9 cellular contexts compared by ENCODE assay signal in genomic region chr17:31561469-31562412, GRCh38.
A peak's percentile ranks its signal among the peaks of the same experiment; 100 is the strongest.
DNase-seq lines count a peak whose midpoint lies in the region; ATAC-seq, FAIRE-seq and TF ChIP-seq lines count a peak whose summit lies in the region.
"Had no signal": no experiment of that assay in that cellular context is flagged by ENCODE, and none has a peak within 500 bp of the region (broad histone marks: within the 10 kb centered on the region; RNA-seq: fewer than 3 reads in every experiment).

No MANE protein-coding gene starts in this region.

- intact Hi-C loops in endothelial cell of umbilical vein (cut with micrococcal nuclease): loop anchor here (1.0 kb wide), 3 partner anchors 20 to 340 kb away; partner anchors contain the start of gene UTP6

- TF ChIP-seq POLR2A in endothelial cell of umbilical vein (IDR thresholded peaks at IDR 0.05; ENCODE audit: low read depth, low read length): peak; percentile 50

- CTCF ChIA-PET in endothelial cell of umbilical vein (lab: Charles Lee): interaction anchor here (0.8 to 9.7 kb wide), 10 partner anchors 9 to 280 kb away, joined by 3 to 187 read pairs (median 3); no protein-coding TSS in a partner anchor

- dilution Hi-C loops in endothelial cell of umbilical vein (cut with MboI; ENCODE audit: extremely low pct_ligation_motif_present, low sequenced_read_pairs): no loop called here

- POLR2A ChIA-PET in endothelial cell of umbilical vein (lab: Charles Lee): interaction anchor here (1.8 to 2.4 kb wide), 2 partner anchors 19 to 161 kb away, joined by 5 to 8 read pairs; no protein-coding TSS in a partner anchor

- H3K27ac ChIP-seq in endothelial cell of umbilical vein (ENCODE audit: insufficient read depth, low read depth, low read length) (peak overlapping the region; percentile 91), osteoblast (ENCODE audit: low read depth, low read length) (peak overlapping the region; percentile 82), small intestine (ENCODE audit: low read depth in 1 of 2, low read length in 1 of 2) (peak overlapping the region in 1 of 2 donors; percentile 8)

- H3K27me3 ChIP-seq in endothelial cell of umbilical vein (ENCODE audit: control insufficient read depth in 2 of 2, insufficient read depth in 2 of 2, low read length in 2 of 2) (no peaks in the 10 kb centered on the region), osteoblast (ENCODE audit: insufficient read depth, low read length) (no peaks in the 10 kb centered on the region), small intestine (ENCODE audit: control insufficient read depth in 2 of 2, insufficient read depth in 2 of 2, low read length in 2 of 2) (no peaks in the 10 kb centered on the region)

- H3K36me3 ChIP-seq in endothelial cell of umbilical vein (ENCODE audit: control insufficient read depth in 2 of 2, extremely low read depth in 1 of 2, insufficient read depth in 2 of 2, low read length in 2 of 2) (peaks cover 0 to 3% of the 10 kb centered on the region in 2 experiments), osteoblast (ENCODE audit: insufficient read depth, low read length) (peaks cover 23% of the 10 kb centered on the region), small intestine (ENCODE audit: control insufficient read depth in 2 of 2, insufficient read depth in 2 of 2, low read length in 2 of 2) (no peaks in the 10 kb centered on the region)

- peaks cover 30% of the 10 kb centered on the region for H3K4me1 ChIP-seq in endothelial cell of umbilical vein (ENCODE audit: control insufficient read depth, extremely low read depth, insufficient read depth, low read length)
- peaks cover 63% of the 10 kb centered on the region for H3K4me1 ChIP-seq in osteoblast (ENCODE audit: insufficient read depth, low read length)
- no peaks in the 10 kb centered on the region for H3K4me1 ChIP-seq in small intestine (ENCODE audit: control insufficient read depth in 2 of 2, insufficient read depth in 1 of 2, low read depth in 1 of 2, low read length in 1 of 2)

- peak overlapping the region; percentile 86 for H3K9ac ChIP-seq in endothelial cell of umbilical vein (replicated peaks; ENCODE audit: extremely low read depth, insufficient read depth, low read length)

- H2AFZ ChIP-seq in endothelial cell of umbilical vein (ENCODE audit: low read depth, low read length): no peak overlapping the region
- no peak overlapping the region for H2AFZ ChIP-seq in osteoblast (ENCODE audit: low read length)

- H3K4me2 ChIP-seq in endothelial cell of umbilical vein (ENCODE audit: insufficient read depth, low read length) (peak overlapping the region; percentile 90), osteoblast (ENCODE audit: insufficient read depth, low read length) (peak overlapping the region; percentile 100)

- TF ChIP-seq CTCF in endothelial cell of umbilical vein (IDR thresholded peaks at IDR 0.05; ENCODE audit: extremely low read depth in 1 of 2, insufficient read depth in 1 of 2, low read depth in 1 of 2, low read length in 2 of 2) (no peak), osteoblast (IDR thresholded peaks at IDR 0.05; ENCODE audit: extremely low read depth, low read depth, low read length) (no peak)

- FAIRE-seq in endothelial cell of umbilical vein (lab: Jason Lieb, UNC): peak; percentile 82
- FAIRE-seq in small intestine (lab: Jason Lieb, UNC): no peak

- H4K20me1 ChIP-seq in endothelial cell of umbilical vein (replicated peaks; ENCODE audit: control insufficient read depth, extremely low read depth, insufficient read depth, low read length): no peaks in the 10 kb centered on the region
- H4K20me1 ChIP-seq in osteoblast (ENCODE audit: insufficient read depth, low read length): peaks cover 59% of the 10 kb centered on the region

- peak overlapping the region; percentile 10 to 89 (median 14) for H3K4me3 ChIP-seq in endothelial cell of umbilical vein (replicated peaks in 1 of 3; ENCODE audit: insufficient read depth in 1 of 3, low read depth in 1 of 3, low read length in 3 of 3)
- H3K4me3 ChIP-seq in osteoblast (ENCODE audit: insufficient read depth, low read length): peak overlapping the region; percentile 81
- no peak overlapping the region for H3K4me3 ChIP-seq in small intestine (ENCODE audit: low read depth in 1 of 2, low read length in 2 of 2)

- ATAC-seq in GM18517 (IDR thresholded peaks at IDR 0.05; ENCODE audit: unreplicated experiment) (no peak), HG02852 (IDR thresholded peaks at IDR 0.05; ENCODE audit: unreplicated experiment) (no peak)

- DNase-seq in COLO668 (lab: John Stamatoyannopoulos, UW; ENCODE audit: unreplicated experiment) (peak; percentile 3), NOMO-1 (lab: John Stamatoyannopoulos, UW; ENCODE audit: unreplicated experiment in 2 of 2) (peak; percentile 58 to 59), endothelial cell of umbilical vein (ENCODE audit: low read depth, low spot score) (peak; percentile 77), osteoblast (ENCODE audit: insufficient read length, low spot score, missing footprints) (peak; percentile 95), small intestine (no peak), activated T-cell treated with anti-CD3 and anti-CD28 coated beads for 4 hours (no peak)
- DNase-seq: activated naive CD8-positive, alpha-beta T cell treated with anti-CD3 and anti-CD28 coated beads, Interleukin-2, amount 10 ng/mL, durations not matched to agents 7 days and 5 days had no signal

- H3K9me1 ChIP-seq in endothelial cell of umbilical vein (replicated peaks; ENCODE audit: control insufficient read depth, extremely low read depth, insufficient read depth, low read length): no peaks in the 10 kb centered on the region

- H3K9me3 ChIP-seq in endothelial cell of umbilical vein (replicated peaks; ENCODE audit: control insufficient read depth, insufficient read depth, low read length) (no peaks in the 10 kb centered on the region), osteoblast (ENCODE audit: low read depth, low read length) (no peaks in the 10 kb centered on the region), small intestine (ENCODE audit: control insufficient read depth, low read depth) (no peaks in the 10 kb centered on the region)

- BruUV-seq in endothelial cell of umbilical vein (replicated peaks; lab: Mats Ljungman, UMichigan): no TSS peak

- WGBS in small intestine, 3 donors: 30 to 43% (median 41%) methylated on average over 10 of the region's 10 CpGs

- peaks cover 75% of the 10 kb centered on the region for H3K79me2 ChIP-seq in endothelial cell of umbilical vein (ENCODE audit: control insufficient read depth, insufficient read depth, low read length)
- H3K79me2 ChIP-seq in osteoblast (ENCODE audit: insufficient read depth, low read length): peaks cover 77% of the 10 kb centered on the region

TF ChIP-seq in endothelial cell of umbilical vein, 7 proteins besides CTCF, POLR2A, EP300 and RAD21:
- no peak for TF ChIP-seq GATA2 (IDR thresholded peaks at IDR 0.05; ENCODE audit: insufficient read depth, insufficient read length, low read depth, low read length)
- no peak for TF ChIP-seq MAX (IDR thresholded peaks at IDR 0.05; ENCODE audit: insufficient read depth, insufficient read length)
- TF ChIP-seq JUN (IDR thresholded peaks at IDR 0.05; ENCODE audit: borderline replicate concordance, insufficient read depth, insufficient read length, low read depth): no peak
- TF ChIP-seq FOS (IDR thresholded peaks at IDR 0.05; ENCODE audit: borderline replicate concordance, insufficient read depth, low read length): peak; percentile 73
- TF ChIP-seq EZH2 (IDR thresholded peaks at IDR 0.05; ENCODE audit: borderline replicate concordance, low read depth, low read length, severe bottlenecking): no peak
- peak; percentile 70 for TF ChIP-seq POLR2AphosphoS5 (IDR thresholded peaks at IDR 0.05; ENCODE audit: insufficient read depth, low read depth, low read length)
- TF ChIP-seq MYC (IDR thresholded peaks at IDR 0.05; ENCODE audit: low read depth, low read length): no peak

Comparison
In these comparisons a context has a peak if more than half of its experiments do, and no peak if none do; other contexts are left out.
1. DNase-seq: peak in COLO668 (single experiment), NOMO-1 (2 of 2), endothelial cell of umbilical vein (single experiment) and osteoblast (single experiment); none in small intestine (single experiment) and activated T-cell treated with anti-CD3 and anti-CD28 coated beads for 4 hours (single experiment).
2. H3K4me3 ChIP-seq: peak in endothelial cell of umbilical vein (3 of 3) and osteoblast (single experiment); none in small intestine (0 of 2).